24 cellular contexts compared by ENCODE assay signal in genomic region chr2:60741588-60741987, GRCh38. TPM values are rescaled to one million over a fixed set of nuclear protein-coding genes. Genes with fewer than 3 reads are reported as not detected.
DNase-seq lines count a peak whose midpoint lies in the region; ATAC-seq, FAIRE-seq and TF ChIP-seq lines count a peak whose summit lies in the region.
"Had no signal": no experiment of that assay in that cellular context is flagged by ENCODE, and none has a peak within 500 bp of the region (broad histone marks: within the 10 kb centered on the region; RNA-seq: fewer than 3 reads in every experiment).

No MANE protein-coding gene starts in this region.

- H2BK120ac ChIP-seq in H1 (replicated peaks; ENCODE audit: low read depth, low read length) = no peak overlapping the region

- H3K4me3 ChIP-seq in right cardiac atrium (ENCODE audit: low read length) = no peak overlapping the region
- H3K4me3 ChIP-seq in H1 (ENCODE audit: extremely low read depth in 1 of 4, insufficient read depth in 2 of 4, low read depth in 3 of 4, low read length in 4 of 4) = no peak overlapping the region
- H3K4me3 ChIP-seq in testis = no peak overlapping the region
- no peak overlapping the region for H3K4me3 ChIP-seq in esophagus squamous epithelium
- H3K4me3 ChIP-seq: A549, GM12878, GM23248, SJSA1 had no signal

- peaks cover 2% of the 10 kb centered on the region for H3K9me3 Mint-ChIP-seq in progenitor cell of endocrine pancreas (ENCODE audit: low read depth)

- H3K27me3 ChIP-seq in right cardiac atrium (ENCODE audit: control insufficient read depth, insufficient read depth) (no peaks in the 10 kb centered on the region), H1 (replicated peaks in 1 of 4; ENCODE audit: control insufficient read depth in 3 of 4, extremely low read depth in 1 of 4, insufficient read depth in 3 of 4, low read length in 3 of 4) (peaks cover 2 to 34% (median 23%) of the 10 kb centered on the region in 4 experiments; a peak in 6 of 7 replicates), testis (no peaks in the 10 kb centered on the region), esophagus squamous epithelium (peaks cover 0 to 40% (median 0%) of the 10 kb centered on the region in 4 donors)
- H3K27me3 ChIP-seq: SJSA1 had no signal

- H3K79me1 ChIP-seq in H1 (ENCODE audit: low read depth, low read length) = no peaks in the 10 kb centered on the region

- no peak overlapping the region for H4K8ac ChIP-seq in H1 (ENCODE audit: extremely low read depth, insufficient read depth, low read length)

- H2BK12ac ChIP-seq in H1 (ENCODE audit: low read depth, low read length) = 0 out of 2 replicates have a peak overlapping the region, but pooled peaks have one; percentile 9

- H2BK5ac ChIP-seq in H1 (ENCODE audit: low read depth, low read length) = no peak overlapping the region

- no peak overlapping the region for H3K56ac ChIP-seq in H1 (replicated peaks; ENCODE audit: insufficient read length, low read depth, low read length)

- no peaks in the 10 kb centered on the region for H3K9me3 ChIP-seq in right cardiac atrium (ENCODE audit: control insufficient read depth, low read length)
- no peaks in the 10 kb centered on the region for H3K9me3 ChIP-seq in H1 (ENCODE audit: insufficient read depth in 2 of 2, low read depth in 1 of 2, low read length in 1 of 2)
- H3K9me3 ChIP-seq in testis = no peaks in the 10 kb centered on the region
- no peaks in the 10 kb centered on the region for H3K9me3 ChIP-seq in esophagus squamous epithelium
- H3K9me3 ChIP-seq: SJSA1 had no signal

- no peak for TF ChIP-seq RAD21 in H1 (IDR thresholded peaks at IDR 0.05 in 1 of 2, conservative IDR thresholded peaks at IDR 0.05 in 1 of 2; ENCODE audit: low read depth in 2 of 2, low read length in 2 of 2)

- no peak overlapping the region for H2BK15ac ChIP-seq in H1 (ENCODE audit: low read length)

- H3K4me1 Mint-ChIP-seq in progenitor cell of endocrine pancreas (ENCODE audit: low read depth) = peaks cover 1% of the 10 kb centered on the region

- CTCF ChIA-PET in H1 (lab: Charles Lee; ENCODE audit: partially characterized antibody) = no interaction called here

- TF ChIP-seq CTCF in H1 (IDR thresholded peaks at IDR 0.05; ENCODE audit: control extremely low read depth in 1 of 3, insufficient read depth in 1 of 3, low read depth in 1 of 3, low read length in 3 of 3) = no peak
- TF ChIP-seq CTCF in testis (IDR thresholded peaks at IDR 0.05) = no peak
- no peak for TF ChIP-seq CTCF in progenitor cell of endocrine pancreas (IDR thresholded peaks at IDR 0.05; ENCODE audit: unreplicated experiment)
- no peak for TF ChIP-seq CTCF in esophagus squamous epithelium (IDR thresholded peaks at IDR 0.05)

- POLR2A ChIA-PET in H1 (lab: Charles Lee; ENCODE audit: partially characterized antibody) = interaction anchor here (0.5 kb wide), 1 partner anchor 13 kb away, joined by 3 read pairs; no protein-coding TSS in a partner anchor

- H3K4me3 Mint-ChIP-seq in progenitor cell of endocrine pancreas (ENCODE audit: low read depth) = no peak overlapping the region
- H3K4me3 Mint-ChIP-seq: B cell, CD14-positive monocyte had no signal

- no peaks in the 10 kb centered on the region for H4K20me1 ChIP-seq in H1 (replicated peaks in 1 of 2; ENCODE audit: control insufficient read depth in 1 of 2, insufficient read depth in 2 of 2, low read length in 2 of 2)

- no peak for FAIRE-seq in H1 (lab: Jason Lieb, UNC)
- FAIRE-seq: A549, GM12878, RCC 7860 had no signal

- no peaks in the 10 kb centered on the region for H3K23me2 ChIP-seq in H1 (ENCODE audit: low read depth, low read length)

- H3K4ac ChIP-seq in H1 (replicated peaks; ENCODE audit: insufficient read length, low read depth, low read length) = no peak overlapping the region

- H3K36me3 ChIP-seq in H1 (ENCODE audit: control insufficient read depth in 2 of 4, insufficient read depth in 4 of 4, low read length in 3 of 4) (no peaks in the 10 kb centered on the region), testis (ENCODE audit: low read depth, missing control alignments) (no peaks in the 10 kb centered on the region), esophagus squamous epithelium (no peaks in the 10 kb centered on the region)
- H3K36me3 ChIP-seq: SJSA1 had no signal

- H3K23ac ChIP-seq in H1 (ENCODE audit: insufficient read length) = no peak overlapping the region

- H2BK20ac ChIP-seq in H1 (ENCODE audit: low read length) = no peak overlapping the region

- TF ChIP-seq EP300 in H1 (IDR thresholded peaks at IDR 0.05; ENCODE audit: borderline replicate concordance in 1 of 2, low read depth in 2 of 2, low read length in 2 of 2) = no peak

- no peak overlapping the region for H2AK5ac ChIP-seq in H1 (ENCODE audit: low read depth, low read length)

- H2AFZ ChIP-seq in H1 (ENCODE audit: low read length) = no peak overlapping the region
- H2AFZ ChIP-seq: GM23248 had no signal

- no peaks in the 10 kb centered on the region for H3K79me2 ChIP-seq in H1 (ENCODE audit: control insufficient read depth in 1 of 2, insufficient read depth in 2 of 2, low read length in 2 of 2)

- peaks cover 12% of the 10 kb centered on the region for H3K27me3 Mint-ChIP-seq in progenitor cell of endocrine pancreas

- ATAC-seq in right cardiac atrium (peak; percentile 75 to 77), Right ventricle myocardium inferior (no peak)
- ATAC-seq: A549, GM12878, HCT116 had no signal

- H4K5ac ChIP-seq in H1 (ENCODE audit: insufficient read length, low read depth, low read length) = no peak overlapping the region

- H3K27ac Mint-ChIP-seq in progenitor cell of endocrine pancreas = no peak overlapping the region
- H3K27ac Mint-ChIP-seq: B cell, CD14-positive monocyte had no signal

- no peak overlapping the region for H4K91ac ChIP-seq in H1 (replicated peaks; ENCODE audit: insufficient read length, low read length)

- H3K9ac ChIP-seq in H1 (replicated peaks in 1 of 4; ENCODE audit: extremely low read depth in 1 of 4, low read depth in 3 of 4, low read length in 3 of 4) = no peak overlapping the region
- H3K9ac ChIP-seq: GM23248, KMS-11 had no signal

- intact Hi-C loops in right cardiac atrium (cut with DNase I) (no loop called here), Right ventricle myocardium inferior (cut with DNase I) (no loop called here), testis (cut with DNase I; ENCODE audit: low total_unique reads) (no loop called here), esophagus squamous epithelium (cut with DNase I) (no loop called here)

- H3K27ac ChIP-seq in right cardiac atrium (ENCODE audit: low read length) = no peak overlapping the region
- H3K27ac ChIP-seq in H1 (ENCODE audit: low read depth, low read length) = no peak overlapping the region
- H3K27ac ChIP-seq in testis = no peak overlapping the region
- H3K27ac ChIP-seq in esophagus squamous epithelium = no peak overlapping the region
- H3K27ac ChIP-seq: A549, GM23248, KMS-11, SJSA1 had no signal

- TF ChIP-seq POLR2A in H1 (IDR thresholded peaks at IDR 0.05; ENCODE audit: control extremely low read depth in 1 of 2, low read depth in 2 of 2, low read length in 2 of 2) = no peak
- no peak for TF ChIP-seq POLR2A in testis (IDR thresholded peaks at IDR 0.05)
- TF ChIP-seq POLR2A in esophagus squamous epithelium (IDR thresholded peaks at IDR 0.05) = no peak

- H3K4me1 ChIP-seq in right cardiac atrium (ENCODE audit: control insufficient read depth, insufficient read depth, low read length) (no peaks in the 10 kb centered on the region), H1 (replicated peaks in 1 of 4; ENCODE audit: control insufficient read depth in 3 of 4, insufficient read depth in 4 of 4, low read length in 3 of 4) (peaks cover 0 to 6% (median 5%) of the 10 kb centered on the region in 4 experiments; a peak in 3 of 7 replicates), testis (no peaks in the 10 kb centered on the region), esophagus squamous epithelium (no peaks in the 10 kb centered on the region)
- H3K4me1 ChIP-seq: A549, SJSA1 had no signal

- peak; percentile 79 to 87 (median 85) for DNase-seq in right cardiac atrium
- no peak for DNase-seq in Right ventricle myocardium inferior (ENCODE audit: missing footprints)
- peak; percentile 13 for DNase-seq in UCSD-AML1 (lab: John Stamatoyannopoulos, UW; ENCODE audit: unreplicated experiment)
- no peak for DNase-seq in H1 (ENCODE audit: low read depth in 1 of 2, low spot score in 2 of 2)
- peak; percentile 21 for DNase-seq in testis
- no peak for DNase-seq in progenitor cell of endocrine pancreas (ENCODE audit: low spot score, unreplicated experiment)
- DNase-seq in esophagus squamous epithelium (lab: John Stamatoyannopoulos, UW) = no peak
- DNase-seq in NCI-H1105 treated with DMSO at 0.1 percent for 48 hours (lab: John Stamatoyannopoulos, UW) = no peak
- DNase-seq: COR-L47, DMS 273 treated with DMSO at 0.1 percent for 48 hours, DMS79 treated with DMSO at 0.1 percent for 48 hours, GM23248, NCI-H187, NCI-H446, NCI-H526, OCI-M1 had no signal

- 53% methylated on average over 11 of the region's 11 CpGs for WGBS in right cardiac atrium
- WGBS in H1 (ENCODE audit: extremely low coverage in 1 of 2, insufficient coverage in 1 of 2, insufficient read length in 1 of 2, insufficient replicate concordance in 2 of 2, low coverage in 1 of 2, low lambda C conversion rate in 2 of 2, missing lambda C conversion rate in 1 of 2), 2 experiments = 88% methylated on average over 11 of the region's 11 CpGs; no CpG with 5 or more reads in 1 of the 2 experiments
- 82 to 86% methylated on average over 11 of the region's 11 CpGs for WGBS in testis, 2 donors
- WGBS in esophagus squamous epithelium, 2 donors = 84 to 92% methylated on average over 8 to 11 of the region's 11 CpGs

- H3K36me3 Mint-ChIP-seq in progenitor cell of endocrine pancreas (ENCODE audit: insufficient read depth) = no peaks in the 10 kb centered on the region
- H3K36me3 Mint-ChIP-seq: CD14-positive monocyte had no signal

- no peak overlapping the region for H3K18ac ChIP-seq in H1 (ENCODE audit: extremely low read depth, low read length)

- H3K14ac ChIP-seq in H1 (ENCODE audit: insufficient read length) = no peak overlapping the region

- H3K4me2 ChIP-seq in H1 (ENCODE audit: insufficient read depth in 1 of 2, low read depth in 2 of 2, low read length in 2 of 2) = no peak overlapping the region
- H3K4me2 ChIP-seq: A549, KMS-11 had no signal

RNA-seq across cellular contexts. Expression of gene PAPOLG, which starts 14.5 kb away (rescaled TPM):
- total RNA-seq in right cardiac atrium (1 to 10 TPM; 8.3 to 9.6 (median 9.2) TPM), Right ventricle myocardium inferior (8.0 TPM), testis (10 to 100 TPM; 17.2 to 17.6 TPM), progenitor cell of endocrine pancreas (28.1 and 31.8 TPM in 2 replicates), esophagus squamous epithelium (10 to 100 TPM in 3 of 4 donors, 1 to 10 TPM in 1; 7.4 to 13.7 (median 12.0) TPM)
- polyA plus RNA-seq in right cardiac atrium (4.5 TPM), H1 (2011; rRNA removed) (4.3 and 6.5 TPM in 2 replicates), testis (ENCODE audit: insufficient read depth, low read depth, low replicate concordance) (19.0 TPM)
- total RNA-seq in H1 (2021; fragmentation: NEBNext Ultra II Directional; extraction: Animal tissue kit (Norgen Biotek cat#: 25700)) = 21.5 and 25.5 TPM in 2 replicates
- 7.2 TPM for polyA plus RNA-seq in H1 (2011; cell fraction: cytosol; rRNA removed)
- polyA plus RNA-seq in H1 (2011; cell fraction: nucleus; rRNA removed) = 7.4 TPM
- polyA plus RNA-seq in H1 (2012, experiment 1 of 2) = 6.8 to 12.5 TPM (median 8.1 TPM) in 4 replicates
- 0.79 TPM for polyA plus RNA-seq in H1 (2012, experiment 2 of 2)
- polyA plus RNA-seq in H1 (2013, experiment 1 of 2) = 10.7 TPM
- polyA plus RNA-seq in H1 (2013, experiment 2 of 2) = 10.0 TPM
- 38.6 and 50.2 TPM in 2 replicates for polyA minus RNA-seq in H1 (2011; rRNA and poly(A)+ RNA removed)
- polyA minus RNA-seq in H1 (2011; cell fraction: cytosol; rRNA and poly(A)+ RNA removed) = 17.8 TPM
- 17.7 TPM for polyA minus RNA-seq in H1 (2011; cell fraction: nucleus; rRNA and poly(A)+ RNA removed)

Comparison
In these comparisons a context has a peak if more than half of its experiments do, and no peak if none do; other contexts are left out.
1. DNase-seq: peak in right cardiac atrium (3 of 3), UCSD-AML1 (single experiment) and testis (single experiment); none in Right ventricle myocardium inferior (single experiment), H1 (0 of 2), progenitor cell of endocrine pancreas (single experiment), esophagus squamous epithelium (single experiment) and NCI-H1105 treated with DMSO at 0.1 percent for 48 hours (single experiment).